ENCODE assay signal across 19 cellular contexts in genomic region chr2:104077573-104077972, GRCh38.
DNase-seq lines count a peak whose midpoint lies in the region; ATAC-seq, FAIRE-seq and TF ChIP-seq lines count a peak whose summit lies in the region.
"Had no signal": no experiment of that assay in that cellular context is flagged by ENCODE, and none has a peak within 500 bp of the region (broad histone marks: within the 10 kb centered on the region; RNA-seq: fewer than 3 reads in every experiment).

No MANE protein-coding gene starts in this region.

- H3K4me1 Mint-ChIP-seq in activated naive CD4-positive, alpha-beta T cell treated with anti-CD3 and anti-CD28 coated beads, Interleukin-2, amount 50 U/mL, for 24 hours: no peaks in the 10 kb centered on the region

- no peak overlapping the region for H3K23ac ChIP-seq in H1 (ENCODE audit: insufficient read length)

- no peaks in the 10 kb centered on the region for H3K79me1 ChIP-seq in H1 (ENCODE audit: low read depth, low read length)

- H3K9me3 ChIP-seq in H1 (ENCODE audit: insufficient read depth in 2 of 2, low read depth in 1 of 2, low read length in 1 of 2) (no peaks in the 10 kb centered on the region), upper lobe of left lung (no peaks in the 10 kb centered on the region), heart right ventricle (peaks cover 0 to 9% (median 0%) of the 10 kb centered on the region in 11 donors)
- H3K9me3 ChIP-seq: A549, HAP-1 had no signal

- peaks cover 4% of the 10 kb centered on the region for H3K9me3 Mint-ChIP-seq in activated naive CD4-positive, alpha-beta T cell treated with anti-CD3 and anti-CD28 coated beads, Interleukin-2, amount 50 U/mL, for 24 hours

- H3K27ac Mint-ChIP-seq in activated naive CD4-positive, alpha-beta T cell treated with anti-CD3 and anti-CD28 coated beads, Interleukin-2, amount 50 U/mL, for 24 hours: peak overlapping the region; percentile 70
- H3K27ac Mint-ChIP-seq: CD8-positive, alpha-beta T cell had no signal

- no peak for TF ChIP-seq EP300 in H1 (IDR thresholded peaks at IDR 0.05; ENCODE audit: borderline replicate concordance in 1 of 2, low read depth in 2 of 2, low read length in 2 of 2)
- TF ChIP-seq EP300 in upper lobe of left lung (IDR thresholded peaks at IDR 0.05): no peak

- POLR2A ChIA-PET in H1 (lab: Charles Lee; ENCODE audit: partially characterized antibody): no interaction called here

- H2AFZ ChIP-seq in H1 (ENCODE audit: low read length): no peak overlapping the region

- H4K5ac ChIP-seq in H1 (ENCODE audit: insufficient read length, low read depth, low read length): no peak overlapping the region

- TF ChIP-seq POLR2A in H1 (IDR thresholded peaks at IDR 0.05; ENCODE audit: control extremely low read depth in 1 of 2, low read depth in 2 of 2, low read length in 2 of 2) (no peak), upper lobe of left lung (IDR thresholded peaks at IDR 0.05) (no peak)

- H3K27me3 ChIP-seq in H1 (replicated peaks in 1 of 4; ENCODE audit: control insufficient read depth in 3 of 4, extremely low read depth in 1 of 4, insufficient read depth in 3 of 4, low read length in 3 of 4) (no peaks in the 10 kb centered on the region), upper lobe of left lung (no peaks in the 10 kb centered on the region), heart right ventricle (no peaks in the 10 kb centered on the region)

- H3K27ac ChIP-seq in H1 (ENCODE audit: low read depth, low read length) (no peak overlapping the region), upper lobe of left lung (no peak overlapping the region), heart right ventricle (no peak overlapping the region)
- H3K27ac ChIP-seq: 22Rv1, A549, HL-60 had no signal

- ATAC-seq in upper lobe of left lung (ENCODE audit: low FRiP score in 2 of 2) (peak; percentile 19 to 41), heart right ventricle (no peak)
- ATAC-seq: A549; CD8-positive, alpha-beta T cell had no signal

- H2BK5ac ChIP-seq in H1 (ENCODE audit: low read depth, low read length): no peak overlapping the region

- no peak overlapping the region for H2BK15ac ChIP-seq in H1 (ENCODE audit: low read length)

- H3K4me3 Mint-ChIP-seq in activated naive CD4-positive, alpha-beta T cell treated with anti-CD3 and anti-CD28 coated beads, Interleukin-2, amount 50 U/mL, for 24 hours: no peak overlapping the region
- H3K4me3 Mint-ChIP-seq: CD8-positive, alpha-beta T cell had no signal

- no peaks in the 10 kb centered on the region for H3K36me3 ChIP-seq in H1 (ENCODE audit: control insufficient read depth in 2 of 4, insufficient read depth in 4 of 4, low read length in 3 of 4)
- H3K36me3 ChIP-seq in upper lobe of left lung: no peaks in the 10 kb centered on the region
- no peaks in the 10 kb centered on the region for H3K36me3 ChIP-seq in heart right ventricle
- H3K36me3 ChIP-seq: HAP-1 had no signal

- TF ChIP-seq RAD21 in H1 (IDR thresholded peaks at IDR 0.05 in 1 of 2, conservative IDR thresholded peaks at IDR 0.05 in 1 of 2; ENCODE audit: low read depth in 2 of 2, low read length in 2 of 2): no peak

- DNase-seq in activated naive CD4-positive, alpha-beta T cell (lab: John Stamatoyannopoulos, UW): no peak
- DNase-seq in H1 (ENCODE audit: low read depth in 1 of 2, low spot score in 2 of 2) (no peak), upper lobe of left lung (peak in 1 of 2 donors; percentile 28), SHP77 treated with DMSO at 0.1 percent for 48 hours (lab: John Stamatoyannopoulos, UW) (no peak), heart right ventricle (no peak), NCI-H1417 treated with DMSO at 0.1 percent for 48 hours (lab: John Stamatoyannopoulos, UW) (no peak)
- DNase-seq: AML-193; Calu3; CD8-positive, alpha-beta T cell; DMS53; DND-41 had no signal

- no peak overlapping the region for H3K4me3 ChIP-seq in H1 (ENCODE audit: extremely low read depth in 1 of 4, insufficient read depth in 2 of 4, low read depth in 3 of 4, low read length in 4 of 4)
- H3K4me3 ChIP-seq in upper lobe of left lung: no peak overlapping the region
- H3K4me3 ChIP-seq in heart right ventricle: no peak overlapping the region
- H3K4me3 ChIP-seq: A549, HAP-1 had no signal

- H3K4ac ChIP-seq in H1 (replicated peaks; ENCODE audit: insufficient read length, low read depth, low read length): peak overlapping the region; percentile 69

- H4K20me1 ChIP-seq in H1 (replicated peaks in 1 of 2; ENCODE audit: control insufficient read depth in 1 of 2, insufficient read depth in 2 of 2, low read length in 2 of 2): no peaks in the 10 kb centered on the region

- H3K23me2 ChIP-seq in H1 (ENCODE audit: low read depth, low read length): no peaks in the 10 kb centered on the region

- H3K4me2 ChIP-seq in H1 (ENCODE audit: insufficient read depth in 1 of 2, low read depth in 2 of 2, low read length in 2 of 2): no peak overlapping the region
- H3K4me2 ChIP-seq: A549 had no signal

- TF ChIP-seq CTCF in H1 (IDR thresholded peaks at IDR 0.05; ENCODE audit: control extremely low read depth in 1 of 3, insufficient read depth in 1 of 3, low read depth in 1 of 3, low read length in 3 of 3) (no peak), upper lobe of left lung (IDR thresholded peaks at IDR 0.05) (no peak), heart right ventricle (IDR thresholded peaks at IDR 0.05) (no peak)

- no peak overlapping the region for H3K18ac ChIP-seq in H1 (ENCODE audit: extremely low read depth, low read length)

- 100% methylated on average over 4 of the region's 4 CpGs; no CpG with 5 or more reads in 1 of the 2 experiments for WGBS in H1 (ENCODE audit: extremely low coverage in 1 of 2, insufficient coverage in 1 of 2, insufficient read length in 1 of 2, insufficient replicate concordance in 2 of 2, low coverage in 1 of 2, low lambda C conversion rate in 2 of 2, missing lambda C conversion rate in 1 of 2), 2 experiments
- WGBS in upper lobe of left lung, 2 donors: 86 to 100% methylated on average over 1 to 4 of the region's 4 CpGs
- 84 to 87% methylated on average over 3 to 4 of the region's 4 CpGs for WGBS in heart right ventricle, 2 donors

- no peak overlapping the region for H2BK120ac ChIP-seq in H1 (replicated peaks; ENCODE audit: low read depth, low read length)

- no peaks in the 10 kb centered on the region; a peak in 2 of 7 replicates for H3K4me1 ChIP-seq in H1 (replicated peaks in 1 of 4; ENCODE audit: control insufficient read depth in 3 of 4, insufficient read depth in 4 of 4, low read length in 3 of 4)
- H3K4me1 ChIP-seq in upper lobe of left lung: no peaks in the 10 kb centered on the region
- no peaks in the 10 kb centered on the region for H3K4me1 ChIP-seq in heart right ventricle
- H3K4me1 ChIP-seq: A549, HAP-1 had no signal

- no peak for FAIRE-seq in H1 (lab: Jason Lieb, UNC)
- FAIRE-seq: A549, G401.6, GM12891, GM19239 had no signal

- no peaks in the 10 kb centered on the region for H3K27me3 Mint-ChIP-seq in activated naive CD4-positive, alpha-beta T cell treated with anti-CD3 and anti-CD28 coated beads, Interleukin-2, amount 50 U/mL, for 24 hours

- no peak overlapping the region for H3K9ac ChIP-seq in H1 (replicated peaks in 1 of 4; ENCODE audit: extremely low read depth in 1 of 4, low read depth in 3 of 4, low read length in 3 of 4)

- CTCF ChIA-PET in H1 (lab: Charles Lee; ENCODE audit: partially characterized antibody): interaction anchor here (0.6 to 2.3 kb wide), 10 partner anchors 13 to 866 kb away, joined by 3 to 9 read pairs (median 3); no protein-coding TSS in a partner anchor

- no peak overlapping the region for H2BK20ac ChIP-seq in H1 (ENCODE audit: low read length)

- no peak overlapping the region for H2AK5ac ChIP-seq in H1 (ENCODE audit: low read depth, low read length)

- no peaks in the 10 kb centered on the region for H3K79me2 ChIP-seq in H1 (ENCODE audit: control insufficient read depth in 1 of 2, insufficient read depth in 2 of 2, low read length in 2 of 2)

- intact Hi-C loops in heart right ventricle (cut with DNase I): no loop called here

- no peak overlapping the region for H3K14ac ChIP-seq in H1 (ENCODE audit: insufficient read length)

- no peak overlapping the region for H4K91ac ChIP-seq in H1 (replicated peaks; ENCODE audit: insufficient read length, low read length)

- H3K56ac ChIP-seq in H1 (replicated peaks; ENCODE audit: insufficient read length, low read depth, low read length): no peak overlapping the region

- H4K8ac ChIP-seq in H1 (ENCODE audit: extremely low read depth, insufficient read depth, low read length): no peak overlapping the region; the same call in 1 of the 2 replicates

- no peaks in the 10 kb centered on the region for H3K36me3 Mint-ChIP-seq in activated naive CD4-positive, alpha-beta T cell treated with anti-CD3 and anti-CD28 coated beads, Interleukin-2, amount 50 U/mL, for 24 hours
- H3K36me3 Mint-ChIP-seq: CD8-positive, alpha-beta T cell had no signal

- H2BK12ac ChIP-seq in H1 (ENCODE audit: low read depth, low read length): no peak overlapping the region

TF ChIP-seq in H1, 55 proteins besides CTCF, POLR2A, EP300 and RAD21 (continues in another document):
- TF ChIP-seq ATF2 (IDR thresholded peaks at IDR 0.05; ENCODE audit: low read length) (no peak), BRCA1 (IDR thresholded peaks at IDR 0.05; ENCODE audit: low read depth, low read length) (no peak), POU5F1 (IDR thresholded peaks at IDR 0.05; ENCODE audit: low read depth, low read length) (no peak), POLR2AphosphoS5 (IDR thresholded peaks at IDR 0.05; ENCODE audit: low read depth, low read length) (no peak), CEBPB (IDR thresholded peaks at IDR 0.05; ENCODE audit: low read depth, low read length) (no peak), SRF (IDR thresholded peaks at IDR 0.05; ENCODE audit: low read depth, low read length) (no peak), SAP30 (IDR thresholded peaks at IDR 0.05; ENCODE audit: insufficient read depth, insufficient replicate concordance, low read length) (no peak), KDM4A (IDR thresholded peaks at IDR 0.05; ENCODE audit: low read depth, low read length, severe bottlenecking) (no peak), RNF2 (IDR thresholded peaks at IDR 0.05; ENCODE audit: borderline replicate concordance, low read depth, low read length, missing control alignments, poor library complexity, severe bottlenecking) (no peak), CREB1 (IDR thresholded peaks at IDR 0.05) (no peak), CBX5 (IDR thresholded peaks at IDR 0.05; ENCODE audit: low read depth, low read length) (no peak), RBBP5 (IDR thresholded peaks at IDR 0.05; ENCODE audit: borderline replicate concordance, low read depth, low read length) (no peak)

Comparison
In these comparisons a context has a peak if more than half of its experiments do, and no peak if none do; other contexts are left out.
1. ATAC-seq: peak in upper lobe of left lung (2 of 2); none in heart right ventricle (0 of 8).